In genomic region chrX:17738002-17738713, GRCh38 we compare ENCODE assay signal across 8 cellular contexts. TPM values are rescaled to one million over a fixed set of nuclear protein-coding genes. Genes with fewer than 3 reads are reported as not detected.
DNase-seq lines count a peak whose midpoint lies in the region; ATAC-seq and TF ChIP-seq lines count a peak whose summit lies in the region.

No MANE protein-coding gene starts in this region.

- no peaks in the 10 kb centered on the region for H3K4me1 ChIP-seq in Caco-2

- no peaks in the 10 kb centered on the region for H3K36me3 ChIP-seq in Caco-2 (ENCODE audit: control insufficient read depth, insufficient read depth, low read length)

- POLR2A ChIA-PET in Caco-2 (lab: Charles Lee): no interaction called here

- no peaks in the 10 kb centered on the region for H3K27me3 Mint-ChIP-seq in Caco-2 (ENCODE audit: insufficient read depth, unreplicated experiment)
- H3K27me3 Mint-ChIP-seq in memory B cell: peaks cover 4% of the 10 kb centered on the region

- peak; percentile 25 for ATAC-seq in memory B cell (ENCODE audit: low read depth)

- intact Hi-C loops in Caco-2 (cut with micrococcal nuclease; ENCODE audit: unreplicated experiment): loop anchor here (5.0 kb wide), 1 partner anchor 36 kb away; no protein-coding TSS in a partner anchor

- H3K36me3 Mint-ChIP-seq in Caco-2 (ENCODE audit: insufficient read depth, unreplicated experiment): no peaks in the 10 kb centered on the region
- peaks cover 2% of the 10 kb centered on the region for H3K36me3 Mint-ChIP-seq in memory B cell

- CTCF ChIA-PET in Caco-2 (lab: Charles Lee): no interaction called here

- H3K9me3 ChIP-seq in Caco-2: no peaks in the 10 kb centered on the region

- H3K27me3 ChIP-seq in Caco-2 (replicated peaks; ENCODE audit: control insufficient read depth, insufficient read depth, low read length): no peaks in the 10 kb centered on the region

- H3K4me1 Mint-ChIP-seq in Caco-2 (ENCODE audit: low read depth, unreplicated experiment): no peaks in the 10 kb centered on the region
- H3K4me1 Mint-ChIP-seq in memory B cell: peaks cover 6% of the 10 kb centered on the region

- peak; percentile 50 to 67 for DNase-seq in Caco-2
- peak; percentile 54 for DNase-seq in NCI-H1092 treated with DMSO at 0.1 percent for 48 hours (lab: John Stamatoyannopoulos, UW)
- peak; percentile 53 for DNase-seq in activated CD4-positive, alpha-beta T cell treated with anti-CD3 and anti-CD28 coated beads for 48 hours
- peak; percentile 66 for DNase-seq in ecto neural progenitor cell (ENCODE audit: low spot score)
- peak; percentile 3 to 21 for DNase-seq in memory B cell (ENCODE audit: low spot score in 2 of 2)
- peak; percentile 10 to 17 for DNase-seq in stimulated activated CD8-positive, alpha-beta memory T cell treated with anti-CD3 and anti-CD28 coated beads, Interleukin-2, amount 100 ng/mL, for 48 hours (ENCODE audit: low read depth in 2 of 2)
- DNase-seq in middle frontal gyrus (ENCODE audit: extremely low spot score, low spot score): no peak
- no peak for DNase-seq in midbrain (lab: John Stamatoyannopoulos, UW)

- peak overlapping the region; percentile 89 for H3K27ac Mint-ChIP-seq in Caco-2 (ENCODE audit: unreplicated experiment)
- peak overlapping the region; percentile 89 for H3K27ac Mint-ChIP-seq in memory B cell

- H3K9me3 Mint-ChIP-seq in Caco-2 (ENCODE audit: unreplicated experiment) (no peaks in the 10 kb centered on the region), memory B cell (no peaks in the 10 kb centered on the region)

- BruUV-seq in Caco-2 (replicated peaks; lab: Mats Ljungman, UMichigan): TSS peak; percentile 23

- peak overlapping the region; percentile 78 for H3K4me3 ChIP-seq in Caco-2 (ENCODE audit: low read depth, low read length)

- TF ChIP-seq CTCF in Caco-2 (IDR thresholded peaks at IDR 0.05; ENCODE audit: insufficient read depth in 1 of 2, low read depth in 1 of 2, low read length in 1 of 2, severe bottlenecking in 1 of 2, unreplicated experiment in 1 of 2): no peak

- peak overlapping the region; percentile 89 for H3K4me3 Mint-ChIP-seq in Caco-2 (ENCODE audit: unreplicated experiment)
- H3K4me3 Mint-ChIP-seq in memory B cell: peak overlapping the region; percentile 92

RNA-seq across cellular contexts. Expression of gene SCML1, which starts 0.9 kb away (rescaled TPM):
- 16.4 and 17.5 TPM in 2 replicates for total RNA-seq in Caco-2 (2022)

Comparison
In these comparisons a context has a peak if more than half of its experiments do, and no peak if none do; other contexts are left out.
1. DNase-seq: peak in Caco-2 (2 of 2), NCI-H1092 treated with DMSO at 0.1 percent for 48 hours (single experiment), activated CD4-positive, alpha-beta T cell treated with anti-CD3 and anti-CD28 coated beads for 48 hours (single experiment), ecto neural progenitor cell (single experiment), memory B cell (2 of 2) and stimulated activated CD8-positive, alpha-beta memory T cell treated with anti-CD3 and anti-CD28 coated beads, Interleukin-2, amount 100 ng/mL, for 48 hours (2 of 2); none in middle frontal gyrus (single experiment) and midbrain (single experiment).